Comparison of ENCODE assay signal across 18 cellular contexts in genomic region chr9:91884746-91885687, GRCh38.
A peak's percentile ranks its signal among the peaks of the same experiment; 100 is the strongest.
DNase-seq lines count a peak whose midpoint lies in the region; ATAC-seq and TF ChIP-seq lines count a peak whose summit lies in the region.
"Had no signal": no experiment of that assay in that cellular context is flagged by ENCODE, and none has a peak within 500 bp of the region (broad histone marks: within the 10 kb centered on the region; RNA-seq: fewer than 3 reads in every experiment).

No MANE protein-coding gene starts in this region.

- no peaks in the 10 kb centered on the region for H3K36me3 Mint-ChIP-seq in natural killer cell treated with Interleukin-12 subunit alpha and Interleukin-12 subunit beta and Interleukin-15 and Interleukin-18, amount 100 ng/mL, for 72 hours
- H3K36me3 Mint-ChIP-seq: activated naive CD8-positive, alpha-beta T cell treated with anti-CD3 and anti-CD28 coated beads for 36 hours had no signal

- H3K27me3 ChIP-seq in ectodermal cell (ENCODE audit: control insufficient read depth, insufficient read depth, low read length, poor library complexity, severe bottlenecking) (no peaks in the 10 kb centered on the region), liver (ENCODE audit: control insufficient read depth in 4 of 4, insufficient read depth in 4 of 4, low read length in 3 of 4) (no peaks in the 10 kb centered on the region), sigmoid colon (no peaks in the 10 kb centered on the region)
- H3K27me3 ChIP-seq: testis had no signal

- ATAC-seq in natural killer cell treated with Interleukin-12 subunit alpha and Interleukin-12 subunit beta and Interleukin-15 and Interleukin-18, amount 100 ng/mL, for 72 hours: no peak
- no peak for ATAC-seq in HG03175 (IDR thresholded peaks at IDR 0.05; ENCODE audit: unreplicated experiment)
- ATAC-seq: Panc1 had no signal

- 11 to 15% methylated on average over 11 to 12 of the region's 12 CpGs for WGBS in ectodermal cell, 2 experiments
- WGBS in liver: 67% methylated on average over 12 of the region's 12 CpGs
- 39 to 68% methylated on average over 12 of the region's 12 CpGs for WGBS in sigmoid colon, 2 donors

- peaks cover 14 to 53% of the 10 kb centered on the region in 2 donors for H3K27me3 Mint-ChIP-seq in natural killer cell treated with Interleukin-12 subunit alpha and Interleukin-12 subunit beta and Interleukin-15 and Interleukin-18, amount 100 ng/mL, for 72 hours
- H3K27me3 Mint-ChIP-seq: activated naive CD8-positive, alpha-beta T cell treated with anti-CD3 and anti-CD28 coated beads for 36 hours had no signal

- H3K36me3 ChIP-seq in ectodermal cell (ENCODE audit: control insufficient read depth, insufficient read depth, low read length) (no peaks in the 10 kb centered on the region), liver (ENCODE audit: control insufficient read depth in 4 of 4, insufficient read depth in 3 of 4, low read depth in 1 of 4, low read length in 3 of 4) (no peaks in the 10 kb centered on the region), sigmoid colon (peaks cover 0 to 7% (median 0%) of the 10 kb centered on the region in 4 donors)

- H3K27ac Mint-ChIP-seq in natural killer cell treated with Interleukin-12 subunit alpha and Interleukin-12 subunit beta and Interleukin-15 and Interleukin-18, amount 100 ng/mL, for 72 hours: no peak overlapping the region
- H3K27ac Mint-ChIP-seq: activated naive CD8-positive, alpha-beta T cell treated with anti-CD3 and anti-CD28 coated beads for 36 hours; B cell had no signal

- intact Hi-C loops in sigmoid colon (cut with DNase I): no loop called here

- DNase-seq in HCEC 1CT: peak; percentile 42
- no peak for DNase-seq in sigmoid colon
- no peak for DNase-seq in natural killer cell treated with Interleukin-12 subunit alpha and Interleukin-12 subunit beta and Interleukin-15 and Interleukin-18, amount 100 ng/mL, for 72 hours (ENCODE audit: low spot score)
- no peak for DNase-seq in RWPE1 (ENCODE audit: low spot score)
- DNase-seq in activated CD4-positive, alpha-beta T cell treated with anti-CD3 and anti-CD28 coated beads for 4 hours: no peak
- DNase-seq: activated CD4-positive, CD25-positive, alpha-beta regulatory T cell treated with anti-CD3 and anti-CD28 coated beads, Interleukin-2, amount 50 U/mL, for 72 hours; activated naive CD8-positive, alpha-beta T cell treated with anti-CD3 and anti-CD28 coated beads for 36 hours; NCI-H1694 treated with DMSO at 0.1 percent for 48 hours; NCI-H524 treated with DMSO at 0.1 percent for 48 hours; T-helper 1 cell; testis had no signal

- no peaks in the 10 kb centered on the region for H3K9me3 Mint-ChIP-seq in natural killer cell treated with Interleukin-12 subunit alpha and Interleukin-12 subunit beta and Interleukin-15 and Interleukin-18, amount 100 ng/mL, for 72 hours
- H3K9me3 Mint-ChIP-seq: activated naive CD8-positive, alpha-beta T cell treated with anti-CD3 and anti-CD28 coated beads for 36 hours; central memory CD8-positive, alpha-beta T cell had no signal

- POLR2A ChIA-PET in RWPE1 (lab: Yijun Ruan, JAX; ENCODE audit: low non-redundant PET): no interaction called here

- H3K9me3 ChIP-seq in ectodermal cell (ENCODE audit: control insufficient read depth, low read length) (no peaks in the 10 kb centered on the region), liver (ENCODE audit: control insufficient read depth in 4 of 4, low read length in 3 of 4) (no peaks in the 10 kb centered on the region), sigmoid colon (no peaks in the 10 kb centered on the region)
- H3K9me3 ChIP-seq: testis had no signal

- H3K4me3 ChIP-seq in ectodermal cell (ENCODE audit: insufficient read depth, low read depth, low read length) (no peak overlapping the region), liver (ENCODE audit: low read depth in 1 of 3, low read length in 3 of 3) (no peak overlapping the region), sigmoid colon (no peak overlapping the region)
- H3K4me3 ChIP-seq: testis had no signal

- CTCF ChIA-PET in RWPE1 (lab: Yijun Ruan, JAX): no interaction called here

- no peak for TF ChIP-seq RAD21 in liver (IDR thresholded peaks at IDR 0.05)

- no peak for TF ChIP-seq EP300 in sigmoid colon (IDR thresholded peaks at IDR 0.05)

- no peak for TF ChIP-seq CTCF in liver (IDR thresholded peaks at IDR 0.05; ENCODE audit: low read depth, low read length, missing input control)
- no peak for TF ChIP-seq CTCF in sigmoid colon (IDR thresholded peaks at IDR 0.05)
- TF ChIP-seq CTCF in RWPE1 (conservative IDR thresholded peaks at IDR 0.05; ENCODE audit: low read depth): no peak

- H3K4me3 Mint-ChIP-seq in natural killer cell treated with Interleukin-12 subunit alpha and Interleukin-12 subunit beta and Interleukin-15 and Interleukin-18, amount 100 ng/mL, for 72 hours: no peak overlapping the region
- H3K4me3 Mint-ChIP-seq: activated naive CD8-positive, alpha-beta T cell treated with anti-CD3 and anti-CD28 coated beads for 36 hours; B cell; central memory CD8-positive, alpha-beta T cell had no signal

- no peak for TF ChIP-seq POLR2A in sigmoid colon (IDR thresholded peaks at IDR 0.05)

- H3K9ac ChIP-seq in liver (ENCODE audit: low read depth in 1 of 2, low read length in 2 of 2): no peak overlapping the region
- H3K9ac ChIP-seq: parathyroid adenoma had no signal

- H3K4me1 Mint-ChIP-seq in natural killer cell treated with Interleukin-12 subunit alpha and Interleukin-12 subunit beta and Interleukin-15 and Interleukin-18, amount 100 ng/mL, for 72 hours (ENCODE audit: low read depth in 2 of 2): no peaks in the 10 kb centered on the region
- H3K4me1 Mint-ChIP-seq: activated naive CD8-positive, alpha-beta T cell treated with anti-CD3 and anti-CD28 coated beads for 36 hours; B cell; central memory CD8-positive, alpha-beta T cell had no signal

- H3K27ac ChIP-seq in ectodermal cell (ENCODE audit: insufficient read depth, low read depth, low read length, poor library complexity, severe bottlenecking): peak overlapping the region; percentile 97
- H3K27ac ChIP-seq in liver (ENCODE audit: low read depth in 1 of 2, low read length in 2 of 2): peak overlapping the region; percentile 53 to 60
- peak overlapping the region in 3 of 4 donors; percentile 37 to 55 (median 49) for H3K27ac ChIP-seq in sigmoid colon
- H3K27ac ChIP-seq in RWPE1: no peak overlapping the region
- H3K27ac ChIP-seq: parathyroid adenoma, testis had no signal

- peaks cover 46% of the 10 kb centered on the region for H3K4me1 ChIP-seq in ectodermal cell (ENCODE audit: control insufficient read depth, insufficient read depth, low read length)
- peaks cover 0 to 2% (median 0%) of the 10 kb centered on the region in 4 donors for H3K4me1 ChIP-seq in liver (ENCODE audit: control insufficient read depth in 4 of 4, insufficient read depth in 4 of 4, low read length in 3 of 4)
- peaks cover 0 to 68% (median 50%) of the 10 kb centered on the region in 4 donors for H3K4me1 ChIP-seq in sigmoid colon
- H3K4me1 ChIP-seq: parathyroid adenoma had no signal

TF ChIP-seq in liver, 16 proteins besides CTCF, POLR2A, EP300 and RAD21:
- TF ChIP-seq YY1 (IDR thresholded peaks at IDR 0.05) (peak; percentile 31), HNF4A (conservative IDR thresholded peaks at IDR 0.05) (no peak), EGR1 (IDR thresholded peaks at IDR 0.05; ENCODE audit: low read depth in 2 of 2) (no peak)
